ENCODE assay signal across 10 cellular contexts in the genomic region with DNA sequence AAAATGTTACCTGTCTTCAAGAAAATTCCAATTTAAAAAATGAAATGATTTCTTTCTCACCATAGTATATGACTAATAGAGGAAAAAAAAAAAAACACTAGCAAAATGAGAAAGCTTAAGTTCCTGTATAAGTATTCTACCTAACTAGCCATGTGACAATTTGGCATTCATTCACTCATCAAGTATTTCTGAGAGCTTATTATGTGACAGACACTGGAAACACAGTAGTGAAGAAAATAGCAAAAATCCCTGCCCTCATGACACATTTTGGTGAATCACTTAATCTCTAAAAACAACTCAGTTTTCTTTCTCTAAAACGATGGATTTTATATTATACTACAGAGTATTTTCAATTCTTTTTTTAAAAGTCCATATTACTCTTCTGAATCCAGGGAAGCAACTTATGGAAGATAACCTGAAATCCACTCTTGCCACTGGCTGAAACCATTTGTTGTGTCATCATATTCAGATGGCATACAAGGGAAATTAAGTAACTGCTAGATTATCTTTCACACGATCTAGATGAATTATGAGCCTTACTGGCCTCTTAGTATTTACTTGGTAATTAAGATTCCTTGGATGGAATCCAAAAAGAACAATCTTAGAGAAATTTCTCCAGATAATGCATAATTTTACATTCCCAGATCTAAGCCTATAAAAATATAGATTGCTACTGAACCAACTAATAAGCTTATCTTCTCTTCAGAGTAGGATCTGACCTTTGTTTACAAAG. TPM values are rescaled to one million over a fixed set of nuclear protein-coding genes. Genes with fewer than 3 reads are reported as not detected.
DNase-seq lines count a peak whose midpoint lies in the region; ATAC-seq and TF ChIP-seq lines count a peak whose summit lies in the region.
"Had no signal": no experiment of that assay in that cellular context is flagged by ENCODE, and none has a peak within 500 bp of the region (broad histone marks: within the 10 kb centered on the region; RNA-seq: fewer than 3 reads in every experiment).

No MANE protein-coding gene starts in this region.

- H3K27me3 ChIP-seq in foreskin keratinocyte: no peaks in the 10 kb centered on the region

- ATAC-seq in T-cell (replicated peaks in 1 of 4) (no peak), foreskin keratinocyte (peak; percentile 33), GM18520 (IDR thresholded peaks at IDR 0.05; ENCODE audit: unreplicated experiment) (no peak)

- H3K27ac ChIP-seq in 22Rv1 (peak overlapping the region; percentile 37; the same call in 1 of the 2 replicates), foreskin keratinocyte (peak overlapping the region; percentile 46)

- peaks cover 26% of the 10 kb centered on the region for H3K36me3 Mint-ChIP-seq in T-cell
- peaks cover 9 to 20% of the 10 kb centered on the region in 2 donors for H3K36me3 Mint-ChIP-seq in CD14-positive monocyte

- TF ChIP-seq CTCF in 22Rv1 (IDR thresholded peaks at IDR 0.05): no peak
- TF ChIP-seq CTCF in foreskin keratinocyte (conservative IDR thresholded peaks at IDR 0.05): no peak
- no peak for TF ChIP-seq CTCF in CD14-positive monocyte (IDR thresholded peaks at IDR 0.05)

- intact Hi-C loops in CD14-positive monocyte (cut with micrococcal nuclease): loop anchor here in 1 of 2 donors (5.0 kb wide), 1 partner anchor 49 kb away; no protein-coding TSS in a partner anchor

- H3K4me3 Mint-ChIP-seq in T-cell (peak overlapping the region in 2 of 3 donors; percentile 19 to 21), CD14-positive monocyte (no peak overlapping the region)

- POLR2A ChIA-PET in T-cell (lab: Charles Lee): interaction anchor here (0.6 to 1.1 kb wide), 4 partner anchors 9 to 624 kb away, joined by 3 to 5 read pairs (median 4); no protein-coding TSS in a partner anchor

- H3K9me3 Mint-ChIP-seq in T-cell (peaks cover 5 to 11% (median 9%) of the 10 kb centered on the region in 3 donors), CD14-positive monocyte (peaks cover 0 to 2% (median 0%) of the 10 kb centered on the region in 7 donors)

- H3K27ac Mint-ChIP-seq in T-cell: peak overlapping the region; percentile 64 to 69
- H3K27ac Mint-ChIP-seq in CD14-positive monocyte: peak overlapping the region in 3 of 7 donors; percentile 7 to 78 (median 23)

- peaks cover 66 to 88% (median 66%) of the 10 kb centered on the region in 3 donors for H3K4me1 Mint-ChIP-seq in T-cell
- peaks cover 48% of the 10 kb centered on the region for H3K4me1 Mint-ChIP-seq in CD14-positive monocyte

- CTCF ChIA-PET in T-cell (lab: Charles Lee): interaction anchor here in 1 of 2 donors (1.0 to 1.2 kb wide), 3 partner anchors 14 to 230 kb away, joined by 3 to 9 read pairs (median 3); no protein-coding TSS in a partner anchor

- peaks cover 57% of the 10 kb centered on the region for H3K4me1 ChIP-seq in foreskin keratinocyte

- H3K27me3 Mint-ChIP-seq in T-cell: no peaks in the 10 kb centered on the region
- no peaks in the 10 kb centered on the region for H3K27me3 Mint-ChIP-seq in CD14-positive monocyte (ENCODE audit: low read depth in 3 of 3)

- DNase-seq in EL: peak; percentile 21
- no peak for DNase-seq in T-cell
- peak in 1 of 2 donors; percentile 38 for DNase-seq in foreskin keratinocyte
- no peak for DNase-seq in iPS-NIHi7 (ENCODE audit: extremely low spot score)
- no peak for DNase-seq in CD14-positive monocyte (ENCODE audit: low spot score)
- DNase-seq in GM03348 (ENCODE audit: low spot score): no peak
- DNase-seq: NCI-H1417 treated with DMSO at 0.1 percent for 48 hours; stimulated activated CD4-positive, alpha-beta T cell treated with anti-CD3 and anti-CD28 coated beads, Interleukin-1b, Interleukin-23, amount 100 ng/mL, for 48 hours had no signal

RNA-seq across cellular contexts. Expression of a gene that starts 5.5 kb away (rescaled TPM):
- total RNA-seq in T-cell (100 to 1,000 TPM; 107 to 116 (median 109) TPM), foreskin keratinocyte (62.1 and 67.8 TPM in 2 replicates)
- polyA plus RNA-seq in foreskin keratinocyte (11.2 and 14.7 TPM in 2 replicates), CD14-positive monocyte (10 to 100 TPM; 51.4 to 68.3 TPM)

RNA-seq across cellular contexts. Expression of a gene that starts 52.0 kb away (rescaled TPM):
- total RNA-seq in T-cell: 10 to 100 TPM in 3 of 5 donors, 1 to 10 TPM in 2; 9.1 to 11.8 (median 10.8) TPM
- 23.1 and 25.5 TPM in 2 replicates for total RNA-seq in foreskin keratinocyte
- 11.5 and 13.1 TPM in 2 replicates for polyA plus RNA-seq in foreskin keratinocyte
- polyA plus RNA-seq in CD14-positive monocyte: 10 to 100 TPM; 26.9 to 34.8 TPM

Comparison
In these comparisons a context has a peak if more than half of its experiments do, and no peak if none do; other contexts are left out.
1. H3K4me3 Mint-ChIP-seq: peak in T-cell (2 of 3); none in CD14-positive monocyte (0 of 2).